Comparison of ENCODE assay signal across 8 cellular contexts in genomic region chr5:34959323-34959722, GRCh38. TPM values are rescaled to one million over a fixed set of nuclear protein-coding genes. Genes with fewer than 3 reads are reported as not detected.
DNase-seq lines count a peak whose midpoint lies in the region; ATAC-seq and FAIRE-seq lines count a peak whose summit lies in the region.

No MANE protein-coding gene starts in this region.

- H3K4me3 Mint-ChIP-seq in activated naive CD8-positive, alpha-beta T cell treated with anti-CD3 and anti-CD28 coated beads, Interleukin-2, amount 50 U/mL, for 24 hours, result no peak overlapping the region

- peaks cover 0 to 2% of the 10 kb centered on the region in 2 donors for H3K36me3 ChIP-seq in small intestine (ENCODE audit: control insufficient read depth in 2 of 2, insufficient read depth in 2 of 2, low read length in 2 of 2)

- H3K4me1 ChIP-seq in small intestine (ENCODE audit: control insufficient read depth in 2 of 2, insufficient read depth in 1 of 2, low read depth in 1 of 2, low read length in 1 of 2), result no peaks in the 10 kb centered on the region

- peaks cover 10% of the 10 kb centered on the region for H3K4me1 Mint-ChIP-seq in activated naive CD8-positive, alpha-beta T cell treated with anti-CD3 and anti-CD28 coated beads, Interleukin-2, amount 50 U/mL, for 24 hours

- H3K36me3 Mint-ChIP-seq in activated naive CD8-positive, alpha-beta T cell treated with anti-CD3 and anti-CD28 coated beads, Interleukin-2, amount 50 U/mL, for 24 hours (ENCODE audit: low read depth), result peaks cover 18% of the 10 kb centered on the region

- no peaks in the 10 kb centered on the region for H3K9me3 Mint-ChIP-seq in activated naive CD8-positive, alpha-beta T cell treated with anti-CD3 and anti-CD28 coated beads, Interleukin-2, amount 50 U/mL, for 24 hours

- no peaks in the 10 kb centered on the region for H3K27me3 Mint-ChIP-seq in activated naive CD8-positive, alpha-beta T cell treated with anti-CD3 and anti-CD28 coated beads, Interleukin-2, amount 50 U/mL, for 24 hours

- no peak overlapping the region for H3K27ac ChIP-seq in small intestine (ENCODE audit: low read depth in 1 of 2, low read length in 1 of 2)

- ATAC-seq in GM19043 (IDR thresholded peaks at IDR 0.05; ENCODE audit: low read depth, unreplicated experiment), result peak; percentile 95
- peak; percentile 96 for ATAC-seq in HG03095 (IDR thresholded peaks at IDR 0.05; ENCODE audit: unreplicated experiment)
- peak; percentile 76 for ATAC-seq in activated naive CD8-positive, alpha-beta T cell treated with anti-CD3 and anti-CD28 coated beads, Interleukin-2, amount 50 U/mL, for 24 hours

- no peaks in the 10 kb centered on the region for H3K9me3 ChIP-seq in small intestine (ENCODE audit: control insufficient read depth, low read depth)

- no peak for FAIRE-seq in small intestine (lab: Jason Lieb, UNC)

- H3K27me3 ChIP-seq in small intestine (ENCODE audit: control insufficient read depth in 2 of 2, insufficient read depth in 2 of 2, low read length in 2 of 2), result no peaks in the 10 kb centered on the region

- DNase-seq in AG20443 (ENCODE audit: low spot score) (peak; percentile 22), NCI-H2107 treated with DMSO at 0.1 percent for 48 hours (lab: John Stamatoyannopoulos, UW; ENCODE audit: unreplicated experiment) (no peak), DMS114 treated with DMSO at 0.1 percent for 48 hours (lab: John Stamatoyannopoulos, UW; ENCODE audit: unreplicated experiment) (no peak), small intestine (no peak), NOMO-1 (lab: John Stamatoyannopoulos, UW; ENCODE audit: unreplicated experiment in 2 of 2) (no peak)
- peak; percentile 3 for DNase-seq in activated naive CD8-positive, alpha-beta T cell treated with anti-CD3 and anti-CD28 coated beads, Interleukin-2, amount 50 U/mL, for 24 hours

- H3K27ac Mint-ChIP-seq in activated naive CD8-positive, alpha-beta T cell treated with anti-CD3 and anti-CD28 coated beads, Interleukin-2, amount 50 U/mL, for 24 hours, result no peak overlapping the region

- H3K4me3 ChIP-seq in small intestine (ENCODE audit: low read depth in 1 of 2, low read length in 2 of 2), result no peak overlapping the region

- WGBS in small intestine, 3 donors, result 79 to 96% (median 96%) methylated on average over 1 of the region's 1 CpG

RNA-seq across cellular contexts. Expression of gene DNAJC21, which starts 30.0 kb away (rescaled TPM):
- polyA plus RNA-seq in small intestine, result 10 to 100 TPM; 25.5 to 38.5 (median 29.7) TPM

RNA-seq across cellular contexts. Expression of gene BRIX1, which starts 43.8 kb away (rescaled TPM):
- polyA plus RNA-seq in small intestine, result 10 to 100 TPM in 2 of 3 donors, 1 to 10 TPM in 1; 9.4 to 23.2 (median 13.0) TPM

RNA-seq across cellular contexts. Expression of gene RAD1, which starts 44.0 kb away (rescaled TPM):
- polyA plus RNA-seq in small intestine, result 10 to 100 TPM in 2 of 3 donors, 1 to 10 TPM in 1; 9.6 to 14.0 (median 12.4) TPM

Comparison
In these comparisons a context has a peak if more than half of its experiments do, and no peak if none do; other contexts are left out.
1. DNase-seq: peak in AG20443 (single experiment) and activated naive CD8-positive, alpha-beta T cell treated with anti-CD3 and anti-CD28 coated beads, Interleukin-2, amount 50 U/mL, for 24 hours (single experiment); none in NCI-H2107 treated with DMSO at 0.1 percent for 48 hours (single experiment), DMS114 treated with DMSO at 0.1 percent for 48 hours (single experiment), small intestine (single experiment) and NOMO-1 (0 of 2).
2. Peak in every context shown above with its lines, with median percentiles within 50 percentile points of each other: ATAC-seq.